In the genomic region with DNA sequence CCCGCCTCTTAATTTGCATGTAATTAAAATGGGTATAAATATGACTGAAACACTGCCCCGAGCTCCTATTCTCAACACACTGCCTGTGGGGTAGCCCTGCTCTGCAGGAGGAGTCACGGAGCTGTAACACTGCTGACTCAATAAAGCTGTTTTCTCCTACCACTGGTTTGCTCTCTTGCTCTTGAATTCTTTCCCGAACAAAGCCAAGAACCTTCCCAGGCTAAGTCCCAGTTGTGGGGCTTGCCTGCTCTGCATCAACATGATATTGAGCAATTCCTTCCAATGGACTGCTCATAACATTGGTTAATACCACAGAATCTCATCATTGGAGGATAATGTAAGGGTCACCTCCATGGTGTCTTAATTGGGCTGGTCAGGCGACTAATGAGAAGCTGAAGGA, we compare ENCODE assay signal across 21 cellular contexts.
A peak's percentile ranks its signal among the peaks of the same experiment; 100 is the strongest.
DNase-seq lines count a peak whose midpoint lies in the region; ATAC-seq and TF ChIP-seq lines count a peak whose summit lies in the region.
"Had no signal": no experiment of that assay in that cellular context is flagged by ENCODE, and none has a peak within 500 bp of the region (broad histone marks: within the 10 kb centered on the region; RNA-seq: fewer than 3 reads in every experiment).

No MANE protein-coding gene starts in this region.

- H3K27me3 ChIP-seq in left ventricle myocardium inferior (ENCODE audit: low read depth) (no peaks in the 10 kb centered on the region), psoas muscle (ENCODE audit: insufficient read depth in 3 of 3, low read length in 2 of 3) (no peaks in the 10 kb centered on the region), brain microvascular endothelial cell (replicated peaks) (no peaks in the 10 kb centered on the region)
- H3K27me3 ChIP-seq: breast epithelium, left lung had no signal

- in situ Hi-C loops in brain microvascular endothelial cell (cut with HindIII; ENCODE audit: low pct_ligation_motif_present, low sequenced_read_pairs): no loop called here

- 85 to 86% (median 86%) methylated on average over 5 of the region's 5 CpGs for WGBS in psoas muscle, 3 donors

- TF ChIP-seq CTCF in choroid plexus epithelial cell (conservative IDR thresholded peaks at IDR 0.05; ENCODE audit: low read depth, low read length): no peak
- no peak for TF ChIP-seq CTCF in left ventricle myocardium inferior (IDR thresholded peaks at IDR 0.05; ENCODE audit: borderline replicate concordance)
- TF ChIP-seq CTCF in psoas muscle (IDR thresholded peaks at IDR 0.05): no peak
- TF ChIP-seq CTCF in brain microvascular endothelial cell (IDR thresholded peaks at IDR 0.05; ENCODE audit: low read depth, low read length, missing control alignments): no peak

- peak; percentile 54 for DNase-seq in choroid plexus epithelial cell (ENCODE audit: low read depth)
- DNase-seq in left ventricle myocardium inferior: no peak
- DNase-seq in psoas muscle: peak in 1 of 2 donors; percentile 54
- no peak for DNase-seq in DMS 273 treated with DMSO at 0.1 percent for 48 hours (lab: John Stamatoyannopoulos, UW)
- DNase-seq in NCI-H524 treated with DMSO at 0.1 percent for 48 hours (lab: John Stamatoyannopoulos, UW): no peak
- DNase-seq in stimulated activated CD4-positive, alpha-beta T cell treated with anti-CD3 and anti-CD28 coated beads, Interleukin-1b, Interleukin-23, amount 100 ng/mL, for 48 hours: no peak
- no peak for DNase-seq in brain microvascular endothelial cell
- DNase-seq: activated CD4-positive, alpha-beta T cell treated with anti-CD3 and anti-CD28 coated beads for 4 hours; activated CD8-positive, alpha-beta memory T cell treated with anti-CD3 and anti-CD28 coated beads for 24 hours; activated T-cell treated with anti-CD3 and anti-CD28 coated beads, Interleukin-2, amount 50 U/mL, for 1 hour; CD4-positive, CD25-positive, alpha-beta regulatory T cell; effector memory CD4-positive, alpha-beta T cell; left lung; naive thymus-derived CD4-positive, alpha-beta T cell; NCI-H1694; NCI-H2171 treated with DMSO at 0.1 percent for 48 hours; NCI-H510A treated with DMSO at 0.1 percent for 48 hours; SHP77; stimulated activated CD4-positive, alpha-beta T cell treated with anti-CD3 and anti-CD28 coated beads, Interleukin-2, amount 100 ng/mL, for 24 hours had no signal

- H3K36me3 ChIP-seq in left ventricle myocardium inferior: no peaks in the 10 kb centered on the region
- no peaks in the 10 kb centered on the region for H3K36me3 ChIP-seq in psoas muscle (ENCODE audit: insufficient read depth in 1 of 2, low read depth in 1 of 2)
- H3K36me3 ChIP-seq in brain microvascular endothelial cell (replicated peaks): no peaks in the 10 kb centered on the region
- H3K36me3 ChIP-seq: breast epithelium, left lung had no signal

- H3K4me3 ChIP-seq in choroid plexus epithelial cell (ENCODE audit: low read depth, low read length) (no peak overlapping the region), left ventricle myocardium inferior (no peak overlapping the region), psoas muscle (no peak overlapping the region), brain microvascular endothelial cell (ENCODE audit: low read depth, low read length) (no peak overlapping the region)
- H3K4me3 ChIP-seq: breast epithelium, left lung, skin epidermis had no signal

- H3K9me3 ChIP-seq in left ventricle myocardium inferior (replicated peaks) (peaks cover 21% of the 10 kb centered on the region), psoas muscle (peaks cover 13% of the 10 kb centered on the region)

- peak in 3 of 4 donors; percentile 48 to 60 (median 48) for ATAC-seq in psoas muscle
- ATAC-seq: left lung; naive thymus-derived CD4-positive, alpha-beta T cell had no signal

- H3K4me1 ChIP-seq in left ventricle myocardium inferior (peaks cover 16% of the 10 kb centered on the region), psoas muscle (no peaks in the 10 kb centered on the region)
- H3K4me1 ChIP-seq: breast epithelium had no signal

- H3K27ac ChIP-seq in left ventricle myocardium inferior (replicated peaks) (peak overlapping the region; percentile 36), psoas muscle (no peak overlapping the region), brain microvascular endothelial cell (no peak overlapping the region)
- H3K27ac ChIP-seq: left lung, skin epidermis had no signal

- intact Hi-C loops in left ventricle myocardium inferior (cut with micrococcal nuclease) (no loop called here), psoas muscle (cut with DNase I) (no loop called here)
